ENCODE assay signal across 1 cellular context in genomic region chr17:45812102-45812501, GRCh38.
TF ChIP-seq lines count a peak whose summit lies in the region.

No MANE protein-coding gene starts in this region.

TF ChIP-seq in K562, 482 proteins besides CTCF, POLR2A, EP300 and RAD21:
- TF ChIP-seq ILF3 (IDR thresholded peaks at IDR 0.05; ENCODE audit: borderline replicate concordance) (no peak), CBX3 (IDR thresholded peaks at IDR 0.05; ENCODE audit: borderline replicate concordance in 1 of 2, low read length in 2 of 2) (peak in 1 of 2 experiments; percentile 87; a peak in 1 of 3 replicates), NFE2 (IDR thresholded peaks at IDR 0.05; ENCODE audit: low read depth) (peak; percentile 39; the same call in 1 of the 2 replicates), ZNF280A (IDR thresholded peaks at IDR 0.05; ENCODE audit: low read depth, partially characterized antibody) (peak; percentile 18), TRIM28 (IDR thresholded peaks at IDR 0.05) (peak; percentile 58; the same call in 1 of the 2 replicates)
